8 cellular contexts compared by ENCODE assay signal in the genomic region with DNA sequence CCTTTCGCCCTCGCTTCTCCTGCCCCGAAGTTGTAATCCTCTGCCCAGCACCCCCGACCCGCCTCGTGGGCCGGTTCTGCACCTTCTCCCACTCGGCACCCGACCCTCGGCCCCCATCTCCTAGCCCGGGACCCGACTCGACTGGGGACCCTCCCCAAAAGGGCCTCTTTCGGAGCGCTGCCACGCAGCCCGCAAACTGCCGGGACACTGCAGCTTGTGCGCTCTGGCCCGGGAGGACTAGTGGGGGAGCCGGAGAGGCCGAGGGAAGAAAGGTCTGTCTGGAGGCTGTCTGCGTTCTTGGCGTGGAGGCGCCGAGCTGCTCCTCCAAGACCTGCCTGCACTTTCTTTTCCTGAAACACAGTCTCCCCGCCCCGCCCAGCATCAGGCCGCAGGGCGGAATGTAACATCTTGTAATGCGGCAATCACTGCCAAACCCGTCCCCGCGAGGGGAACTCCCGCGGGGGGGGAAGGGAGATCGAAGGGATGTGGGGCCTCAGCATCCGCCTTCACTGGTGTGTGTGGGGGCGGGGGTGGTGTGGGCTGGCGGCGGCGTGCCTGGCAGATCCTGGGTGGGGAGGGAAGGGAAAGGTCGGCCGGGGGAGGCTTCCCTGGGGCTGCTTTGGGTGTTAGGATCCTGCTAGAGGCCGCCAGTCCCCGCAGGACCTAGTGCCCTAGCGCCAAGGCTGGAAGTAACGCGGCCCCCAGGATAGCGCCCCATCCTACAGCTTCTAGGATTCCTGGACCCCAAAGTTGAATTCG.
DNase-seq lines count a peak whose midpoint lies in the region; ATAC-seq and TF ChIP-seq lines count a peak whose summit lies in the region.

No MANE protein-coding gene starts in this region.

- H3K27ac Mint-ChIP-seq in T-helper 2 cell treated with Interferon-gamma antibody and Interleukin-4, amounts not matched to agents 5 μg/mL and 100 μg/mL, for 36 hours, result peak overlapping the region; percentile 66

- DNase-seq in DMS79 (lab: John Stamatoyannopoulos, UW) (peak; percentile 18), brain microvascular endothelial cell (peak; percentile 60), islet precursor cell (peak; percentile 97), NCI-H1417 (lab: John Stamatoyannopoulos, UW) (no peak)
- DNase-seq in T-helper 2 cell treated with Interferon-gamma antibody and Interleukin-4, amounts not matched to agents 5 μg/mL and 100 μg/mL, for 36 hours (ENCODE audit: low spot score), result peak; percentile 42
- DNase-seq in stimulated activated CD4-positive, alpha-beta T cell treated with anti-CD3 and anti-CD28 coated beads, Interleukin-4, amount 100 ng/mL, for 4 hours, result peak; percentile 56 to 78

- peak overlapping the region; percentile 75 for H3K4me3 Mint-ChIP-seq in T-helper 2 cell treated with Interferon-gamma antibody and Interleukin-4, amounts not matched to agents 5 μg/mL and 100 μg/mL, for 36 hours

- H3K9ac ChIP-seq in HUES48 (ENCODE audit: low read depth, low read length), result no peak overlapping the region

- H3K4me3 ChIP-seq in HUES48 (ENCODE audit: low read depth, low read length) (peak overlapping the region; percentile 52), brain microvascular endothelial cell (ENCODE audit: low read depth, low read length) (peak overlapping the region; percentile 59)

- peak overlapping the region; percentile 15 for H3K27ac ChIP-seq in HUES48 (ENCODE audit: low read depth, low read length)
- H3K27ac ChIP-seq in brain microvascular endothelial cell, result no peak overlapping the region

- peaks cover 28% of the 10 kb centered on the region for H3K4me1 ChIP-seq in HUES48 (ENCODE audit: control insufficient read depth, insufficient read depth, low read length)

- peaks cover 5% of the 10 kb centered on the region for H3K36me3 Mint-ChIP-seq in T-helper 2 cell treated with Interferon-gamma antibody and Interleukin-4, amounts not matched to agents 5 μg/mL and 100 μg/mL, for 36 hours (ENCODE audit: low read depth)

- ATAC-seq in HG02885 (IDR thresholded peaks at IDR 0.05; ENCODE audit: poor library complexity, unreplicated experiment), result no peak

- in situ Hi-C loops in brain microvascular endothelial cell (cut with HindIII; ENCODE audit: low pct_ligation_motif_present, low sequenced_read_pairs), result no loop called here

- H3K9me3 ChIP-seq in HUES48 (ENCODE audit: control insufficient read depth, insufficient read depth, low read length), result no peaks in the 10 kb centered on the region

- H3K36me3 ChIP-seq in HUES48 (ENCODE audit: control insufficient read depth, insufficient read depth, low read length) (no peaks in the 10 kb centered on the region), brain microvascular endothelial cell (replicated peaks) (no peaks in the 10 kb centered on the region)

- H3K4me1 Mint-ChIP-seq in T-helper 2 cell treated with Interferon-gamma antibody and Interleukin-4, amounts not matched to agents 5 μg/mL and 100 μg/mL, for 36 hours (ENCODE audit: low read depth), result peaks cover 22% of the 10 kb centered on the region

- no peaks in the 10 kb centered on the region for H3K9me3 Mint-ChIP-seq in T-helper 2 cell treated with Interferon-gamma antibody and Interleukin-4, amounts not matched to agents 5 μg/mL and 100 μg/mL, for 36 hours

- H3K27me3 ChIP-seq in HUES48 (ENCODE audit: control insufficient read depth, insufficient read depth, low read length), result peaks cover 100% of the 10 kb centered on the region
- peaks cover 44% of the 10 kb centered on the region for H3K27me3 ChIP-seq in brain microvascular endothelial cell (replicated peaks)

- peaks cover 81% of the 10 kb centered on the region for H3K27me3 Mint-ChIP-seq in T-helper 2 cell treated with Interferon-gamma antibody and Interleukin-4, amounts not matched to agents 5 μg/mL and 100 μg/mL, for 36 hours (ENCODE audit: low read depth)

- TF ChIP-seq CTCF in brain microvascular endothelial cell (IDR thresholded peaks at IDR 0.05; ENCODE audit: low read depth, low read length, missing control alignments), result no peak

Comparison
In these comparisons a context has a peak if more than half of its experiments do, and no peak if none do; other contexts are left out.
1. DNase-seq: peak in DMS79 (single experiment), T-helper 2 cell treated with Interferon-gamma antibody and Interleukin-4, amounts not matched to agents 5 μg/mL and 100 μg/mL, for 36 hours (single experiment), brain microvascular endothelial cell (single experiment), islet precursor cell (single experiment) and stimulated activated CD4-positive, alpha-beta T cell treated with anti-CD3 and anti-CD28 coated beads, Interleukin-4, amount 100 ng/mL, for 4 hours (2 of 2); none in NCI-H1417 (0 of 3).